In the genomic region with DNA sequence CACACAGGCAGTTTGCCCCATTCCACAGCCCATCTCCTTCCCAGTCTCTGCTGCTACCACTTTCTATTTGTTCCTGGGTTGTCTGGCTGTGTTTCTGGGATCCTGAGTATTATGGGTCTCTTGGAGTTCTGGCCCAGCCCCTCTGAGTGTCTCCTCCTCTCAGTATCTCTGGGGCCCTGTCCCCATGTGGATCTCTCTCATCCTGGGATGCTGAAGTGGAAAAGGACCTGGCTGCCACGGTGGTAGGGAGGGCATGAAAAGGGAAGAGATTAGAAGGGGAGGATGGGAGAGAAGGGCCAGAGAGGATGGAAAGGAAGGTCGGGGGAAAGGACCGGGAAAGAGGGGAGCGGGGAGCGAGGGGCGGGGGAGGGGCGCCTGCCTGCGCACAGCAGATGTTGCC, we compare ENCODE assay signal across 19 cellular contexts. TPM values are rescaled to one million over a fixed set of nuclear protein-coding genes. Genes with fewer than 3 reads are reported as not detected.
A peak's percentile ranks its signal among the peaks of the same experiment; 100 is the strongest.
DNase-seq lines count a peak whose midpoint lies in the region; ATAC-seq and TF ChIP-seq lines count a peak whose summit lies in the region.
"Had no signal": no experiment of that assay in that cellular context is flagged by ENCODE, and none has a peak within 500 bp of the region (broad histone marks: within the 10 kb centered on the region; RNA-seq: fewer than 3 reads in every experiment).

No MANE protein-coding gene starts in this region.

- H3K9me3 ChIP-seq in left ventricle myocardium inferior (replicated peaks), result no peaks in the 10 kb centered on the region
- no peaks in the 10 kb centered on the region for H3K9me3 ChIP-seq in right cardiac atrium (ENCODE audit: control insufficient read depth, low read length)
- no peaks in the 10 kb centered on the region for H3K9me3 ChIP-seq in mesodermal cell (ENCODE audit: control insufficient read depth, low read length)
- H3K9me3 ChIP-seq in thoracic aorta, result no peaks in the 10 kb centered on the region
- H3K9me3 ChIP-seq in Caco-2, result no peaks in the 10 kb centered on the region

- ATAC-seq in right cardiac atrium, result no peak
- no peak for ATAC-seq in thoracic aorta (ENCODE audit: insufficient number of reproducible peaks, low FRiP score, low read depth)
- ATAC-seq in GM18519 (IDR thresholded peaks at IDR 0.05; ENCODE audit: low FRiP score, unreplicated experiment), result no peak
- ATAC-seq: left ventricle myocardium superior, T-helper 17 cell had no signal

- H3K27ac Mint-ChIP-seq in Caco-2 (ENCODE audit: unreplicated experiment), result no peak overlapping the region
- H3K27ac Mint-ChIP-seq: T-helper 17 cell had no signal

- H3K4me3 ChIP-seq in left ventricle myocardium inferior, result peak overlapping the region; percentile 51
- no peak overlapping the region for H3K4me3 ChIP-seq in right cardiac atrium (ENCODE audit: low read length)
- H3K4me3 ChIP-seq in dorsolateral prefrontal cortex, result peak overlapping the region; percentile 21 to 69 (median 52)
- peak overlapping the region; percentile 16 for H3K4me3 ChIP-seq in mesodermal cell (ENCODE audit: extremely low read depth, insufficient read depth, low read length, poor library complexity, severe bottlenecking)
- peak overlapping the region; percentile 41 for H3K4me3 ChIP-seq in thoracic aorta
- H3K4me3 ChIP-seq in Caco-2 (ENCODE audit: low read depth, low read length), result no peak overlapping the region

- CTCF ChIA-PET in Caco-2 (lab: Charles Lee), result interaction anchor here (0.5 kb wide), 1 partner anchor 12 kb away, joined by 3 read pairs; no protein-coding TSS in a partner anchor

- intact Hi-C loops in left ventricle myocardium inferior (cut with micrococcal nuclease), result no loop called here
- intact Hi-C loops in right cardiac atrium (cut with DNase I), result loop anchor here in 2 of 4 donors (10.0 kb wide), 2 partner anchors 151 to 161 kb away; no protein-coding TSS in a partner anchor
- intact Hi-C loops in dorsolateral prefrontal cortex (cut with DNase I), result loop anchor here in 1 of 2 donors (10.0 kb wide), 1 partner anchor 491 kb away; the partner anchor contains the start of gene FGF8
- intact Hi-C loops in Caco-2 (cut with micrococcal nuclease; ENCODE audit: unreplicated experiment), result no loop called here

- TF ChIP-seq CTCF in left ventricle myocardium inferior (IDR thresholded peaks at IDR 0.05; ENCODE audit: borderline replicate concordance), result no peak
- no peak for TF ChIP-seq CTCF in dorsolateral prefrontal cortex (IDR thresholded peaks at IDR 0.05 in 54 of 56, conservative IDR thresholded peaks at IDR 0.05 in 2 of 56; ENCODE audit: low read depth in 1 of 56, partially characterized antibody in 56 of 56)
- no peak for TF ChIP-seq CTCF in thoracic aorta (IDR thresholded peaks at IDR 0.05)
- no peak for TF ChIP-seq CTCF in Caco-2 (IDR thresholded peaks at IDR 0.05; ENCODE audit: insufficient read depth in 1 of 2, low read depth in 1 of 2, low read length in 1 of 2, severe bottlenecking in 1 of 2, unreplicated experiment in 1 of 2)

- H3K4me3 Mint-ChIP-seq in Caco-2 (ENCODE audit: unreplicated experiment), result no peak overlapping the region
- H3K4me3 Mint-ChIP-seq: T-helper 17 cell had no signal

- WGBS in right cardiac atrium, result 11% methylated on average over 8 of the region's 8 CpGs
- WGBS in mesodermal cell (ENCODE audit: insufficient coverage in 2 of 2), 2 experiments, result 0 to 4% methylated on average over 1 to 8 of the region's 8 CpGs

- H3K36me3 Mint-ChIP-seq in Caco-2 (ENCODE audit: insufficient read depth, unreplicated experiment), result no peaks in the 10 kb centered on the region

- no peaks in the 10 kb centered on the region for H3K4me1 Mint-ChIP-seq in Caco-2 (ENCODE audit: low read depth, unreplicated experiment)

- H3K27me3 Mint-ChIP-seq in Caco-2 (ENCODE audit: insufficient read depth, unreplicated experiment), result no peaks in the 10 kb centered on the region

- DNase-seq in left ventricle myocardium inferior, result no peak
- DNase-seq in right cardiac atrium, result no peak
- DNase-seq in dorsolateral prefrontal cortex, result no peak
- DNase-seq in thoracic aorta (ENCODE audit: low spot score), result no peak
- no peak for DNase-seq in DMS114 treated with DMSO at 0.1 percent for 48 hours (lab: John Stamatoyannopoulos, UW; ENCODE audit: unreplicated experiment)
- no peak for DNase-seq in Caco-2
- DNase-seq: activated CD4-positive, alpha-beta T cell treated with anti-CD3 and anti-CD28 coated beads for 1 hour; activated gamma-delta T cell treated with Interleukin-2 at 50 U/mL for 16 hours; effector CD8-positive, alpha-beta T cell; left ventricle myocardium superior; NCI-H1417 treated with DMSO at 0.1 percent for 48 hours; NCI-H345; SHP77 treated with DMSO at 0.1 percent for 48 hours; T-helper 17 cell had no signal

- H3K36me3 ChIP-seq in left ventricle myocardium inferior (no peaks in the 10 kb centered on the region), mesodermal cell (ENCODE audit: control insufficient read depth, insufficient read depth, low read length) (no peaks in the 10 kb centered on the region), thoracic aorta (no peaks in the 10 kb centered on the region), Caco-2 (ENCODE audit: control insufficient read depth, insufficient read depth, low read length) (no peaks in the 10 kb centered on the region)

- H3K4me1 ChIP-seq in left ventricle myocardium inferior, result peaks cover 9% of the 10 kb centered on the region
- H3K4me1 ChIP-seq in right cardiac atrium (ENCODE audit: control insufficient read depth, insufficient read depth, low read length), result no peaks in the 10 kb centered on the region
- peaks cover 4% of the 10 kb centered on the region for H3K4me1 ChIP-seq in mesodermal cell (ENCODE audit: control insufficient read depth, insufficient read depth, low read length, poor library complexity, severe bottlenecking)
- peaks cover 4 to 8% of the 10 kb centered on the region in 2 donors for H3K4me1 ChIP-seq in thoracic aorta (ENCODE audit: control insufficient read depth in 1 of 2, low read depth in 2 of 2)
- H3K4me1 ChIP-seq in Caco-2, result no peaks in the 10 kb centered on the region

- H3K9me3 Mint-ChIP-seq in Caco-2 (ENCODE audit: unreplicated experiment), result no peaks in the 10 kb centered on the region

- H3K27ac ChIP-seq in left ventricle myocardium inferior (replicated peaks) (no peak overlapping the region), right cardiac atrium (ENCODE audit: low read length) (no peak overlapping the region), dorsolateral prefrontal cortex (peak overlapping the region in 9 of 59 donors; percentile 2 to 65 (median 22)), mesodermal cell (ENCODE audit: low read depth, low read length, severe bottlenecking) (no peak overlapping the region), thoracic aorta (no peak overlapping the region)

- POLR2A ChIA-PET in Caco-2 (lab: Charles Lee), result no interaction called here

- no TSS peak for BruUV-seq in Caco-2 (replicated peaks; lab: Mats Ljungman, UMichigan)

- H3K27me3 ChIP-seq in left ventricle myocardium inferior (ENCODE audit: low read depth) (peaks cover 91% of the 10 kb centered on the region), right cardiac atrium (ENCODE audit: control insufficient read depth, insufficient read depth) (no peaks in the 10 kb centered on the region), dorsolateral prefrontal cortex (peaks cover 0 to 24% (median 5%) of the 10 kb centered on the region in 45 donors), thoracic aorta (replicated peaks; ENCODE audit: insufficient read depth) (peaks cover 13% of the 10 kb centered on the region), Caco-2 (replicated peaks; ENCODE audit: control insufficient read depth, insufficient read depth, low read length) (no peaks in the 10 kb centered on the region)

RNA-seq across cellular contexts. Expression of gene LBX1, which starts 54.5 kb away (rescaled TPM):
- not detected for total RNA-seq in left ventricle myocardium inferior
- total RNA-seq in right cardiac atrium, result not detected
- not detected for polyA plus RNA-seq in right cardiac atrium
- under 1 TPM in 3 of 120 experiments, not detected in 117; 0.15 to 0.28 (median 0.19) TPM for total RNA-seq in dorsolateral prefrontal cortex
- not detected for polyA plus RNA-seq in mesodermal cell (2013, experiment 1 of 2)
- polyA plus RNA-seq in mesodermal cell (2013, experiment 2 of 2), result not detected
- total RNA-seq in thoracic aorta, result not detected
- not detected in 2 replicates for total RNA-seq in Caco-2 (2022)
- total RNA-seq: bronchial epithelial cell, left ventricle myocardium superior, renal cortical epithelial cell, subcutaneous adipose tissue, T-helper 17 cell had no signal

Comparison
In these comparisons a context has a peak if more than half of its experiments do, and no peak if none do; other contexts are left out.
1. H3K4me3 ChIP-seq: peak in left ventricle myocardium inferior (single experiment), dorsolateral prefrontal cortex (59 of 59), mesodermal cell (single experiment) and thoracic aorta (single experiment); none in right cardiac atrium (single experiment) and Caco-2 (single experiment).